23 cellular contexts compared by ENCODE assay signal in the genomic region with DNA sequence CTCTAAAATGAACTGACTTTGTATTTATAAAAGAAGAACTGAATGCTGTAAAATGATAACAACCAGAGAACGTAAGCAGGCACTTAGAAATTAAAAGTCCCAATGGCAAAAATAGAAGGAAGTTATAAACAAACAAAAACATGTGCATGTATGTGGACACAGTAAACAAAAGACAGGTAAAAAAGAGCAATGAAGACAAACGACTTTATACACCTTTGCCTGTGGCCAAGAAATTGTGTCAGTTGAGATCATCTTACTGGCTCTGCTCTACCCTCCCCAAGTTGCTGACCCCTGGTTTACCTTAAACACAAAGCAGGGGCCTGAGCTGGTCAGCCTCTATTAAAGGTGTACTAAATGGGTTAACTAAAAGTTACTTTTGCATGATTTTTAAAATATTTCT. TPM values are rescaled to one million over a fixed set of nuclear protein-coding genes. Genes with fewer than 3 reads are reported as not detected.
"Had no signal": no experiment of that assay in that cellular context is flagged by ENCODE, and none has a peak within 500 bp of the region (broad histone marks: within the 10 kb centered on the region; RNA-seq: fewer than 3 reads in every experiment).

No MANE protein-coding gene starts in this region.

- ATAC-seq: activated CD8-positive, alpha-beta memory T cell treated with anti-CD3 and anti-CD28 coated beads, Interleukin-2, amount 10 ng/mL, durations not matched to agents 7 days and 5 days; activated T-helper 17 cell treated with anti-CD3 and anti-CD28 coated beads, Interleukin-2, amount 50 U/mL, for 72 hours; naive thymus-derived CD4-positive, alpha-beta T cell; right lobe of liver; stimulated activated naive CD8-positive, alpha-beta T cell treated with anti-CD3 and anti-CD28 coated beads, Interleukin-15, amount 100 ng/mL, for 72 hours had no signal

- H3K4me1 ChIP-seq: suprapubic skin, vagina had no signal

- H3K27ac ChIP-seq: dorsolateral prefrontal cortex, ovary, right lobe of liver, suprapubic skin, vagina had no signal

- H3K4me3 ChIP-seq: dorsolateral prefrontal cortex, ovary, right lobe of liver, smooth muscle cell, suprapubic skin, vagina had no signal

- H3K4me2 ChIP-seq: smooth muscle cell had no signal

- DNase-seq: activated B cell treated with CpG ODN at 0.5 μM for 24 hours; activated CD4-positive, alpha-beta memory T cell treated with anti-CD3 and anti-CD28 coated beads, Interleukin-2, amount 10 ng/mL, durations not matched to agents 7 days and 5 days; activated CD4-positive, alpha-beta T cell treated with anti-CD3 and anti-CD28 coated beads for 4 hours; activated CD8-positive, alpha-beta memory T cell treated with anti-CD3 and anti-CD28 coated beads, Interleukin-2, amount 10 ng/mL, durations not matched to agents 7 days and 5 days; activated naive CD4-positive, alpha-beta T cell; activated naive CD8-positive, alpha-beta T cell treated with anti-CD3 and anti-CD28 coated beads, Interleukin-2, amount 10 ng/mL, durations not matched to agents 7 days and 5 days; amygdala; caudate nucleus; dorsolateral prefrontal cortex; erythroblast; foreskin melanocyte; kidney glomerular epithelial cell; mesenchymal stem cell; naive thymus-derived CD4-positive, alpha-beta T cell; ovary; right lobe of liver; stimulated activated CD4-positive, alpha-beta T cell treated with anti-CD3 and anti-CD28 coated beads, Interleukin-4, amount 100 ng/mL, for 1 hour; stimulated activated naive CD8-positive, alpha-beta T cell treated with anti-CD3 and anti-CD28 coated beads, Interleukin-15, amount 100 ng/mL, for 72 hours; trophoblast cell had no signal

- H3K27me3 ChIP-seq: dorsolateral prefrontal cortex, ovary, right lobe of liver, suprapubic skin, vagina had no signal

- H3K36me3 ChIP-seq: ovary had no signal

- H3K9me3 ChIP-seq: ovary, right lobe of liver, suprapubic skin, vagina had no signal

RNA-seq across cellular contexts. Expression of a gene that starts 41.7 kb away (rescaled TPM):
- total RNA-seq: smooth muscle cell, vagina had no signal
- polyA plus RNA-seq: smooth muscle cell had no signal
